In genomic region chr14:103885509-103885932, GRCh38 we compare ENCODE assay signal across 1 cellular context.
TF ChIP-seq lines count a peak whose summit lies in the region.

No MANE protein-coding gene starts in this region.

TF ChIP-seq in HepG2, 621 proteins besides CTCF, POLR2A, EP300 and RAD21 (continued from another document and continues in another):
- no peak for TF ChIP-seq AHDC1 (CRISPR knock-in tag; IDR thresholded peaks at IDR 0.05; ENCODE audit: borderline replicate concordance)
- TF ChIP-seq ZNF484 (CRISPR knock-in tag; IDR thresholded peaks at IDR 0.05; ENCODE audit: borderline replicate concordance, low read depth), result no peak
- TF ChIP-seq TEAD2 (CRISPR knock-in tag; IDR thresholded peaks at IDR 0.05), result no peak
- TF ChIP-seq ZNF556 (CRISPR knock-in tag; IDR thresholded peaks at IDR 0.05; ENCODE audit: borderline replicate concordance), result no peak
- TF ChIP-seq CHD2 (IDR thresholded peaks at IDR 0.05; ENCODE audit: low read depth, low read length), result no peak
- TF ChIP-seq TBX2 (CRISPR knock-in tag; IDR thresholded peaks at IDR 0.05; ENCODE audit: borderline replicate concordance), result peak; percentile 52; the same call in 1 of the 2 replicates
- TF ChIP-seq TP53 (CRISPR knock-in tag; conservative IDR thresholded peaks at IDR 0.05), result no peak
- no peak for TF ChIP-seq CREBL2 (CRISPR knock-in tag; IDR thresholded peaks at IDR 0.05; ENCODE audit: borderline replicate concordance)
- TF ChIP-seq PCBP1 (IDR thresholded peaks at IDR 0.05; ENCODE audit: borderline replicate concordance, low read depth, low read length), result no peak
- no peak for TF ChIP-seq RNF2 (conservative IDR thresholded peaks at IDR 0.05; ENCODE audit: low read depth)
- TF ChIP-seq ZNF33B (CRISPR knock-in tag; IDR thresholded peaks at IDR 0.05), result no peak
- no peak for TF ChIP-seq ZC3H4 (CRISPR knock-in tag; IDR thresholded peaks at IDR 0.05; ENCODE audit: borderline replicate concordance)
- TF ChIP-seq PHF8 (CRISPR knock-in tag; IDR thresholded peaks at IDR 0.05), result peak; percentile 22; the same call in 1 of the 2 replicates
- no peak for TF ChIP-seq NFE2 (CRISPR knock-in tag; IDR thresholded peaks at IDR 0.05)
- TF ChIP-seq SKIL (CRISPR knock-in tag; IDR thresholded peaks at IDR 0.05; ENCODE audit: borderline replicate concordance), result peak; percentile 82
- TF ChIP-seq RBM22 (optimal IDR thresholded peaks at IDR 0.05; ENCODE audit: low read length), result no peak
- TF ChIP-seq MED13 (CRISPR knock-in tag; IDR thresholded peaks at IDR 0.05), result no peak
- TF ChIP-seq ETV6 (CRISPR knock-in tag; conservative IDR thresholded peaks at IDR 0.05), result no peak
- TF ChIP-seq PCBP2 (optimal IDR thresholded peaks at IDR 0.05; ENCODE audit: low read depth, low read length, poor library complexity, severe bottlenecking), result no peak
- no peak for TF ChIP-seq THAP7 (CRISPR knock-in tag; IDR thresholded peaks at IDR 0.05)
- TF ChIP-seq CCDC6 (CRISPR knock-in tag; IDR thresholded peaks at IDR 0.05), result no peak
- TF ChIP-seq ZNF124 (CRISPR knock-in tag; IDR thresholded peaks at IDR 0.05), result no peak
- TF ChIP-seq SRSF4 (IDR thresholded peaks at IDR 0.05; ENCODE audit: low read depth, low read length, poor library complexity, severe bottlenecking), result no peak
- TF ChIP-seq CEBPG (CRISPR knock-in tag; IDR thresholded peaks at IDR 0.05), result no peak
- peak; percentile 49; the same call in 1 of the 2 replicates for TF ChIP-seq ZNF891 (CRISPR knock-in tag; IDR thresholded peaks at IDR 0.05)
- TF ChIP-seq ZNF7 (CRISPR knock-in tag; IDR thresholded peaks at IDR 0.05), result no peak
- peak; percentile 53; the same call in 1 of the 2 replicates for TF ChIP-seq BORCS8-MEF2B (CRISPR knock-in tag; IDR thresholded peaks at IDR 0.05)
- TF ChIP-seq ARID2 (CRISPR knock-in tag; IDR thresholded peaks at IDR 0.05; ENCODE audit: borderline replicate concordance), result no peak
- peak; percentile 64 for TF ChIP-seq BCL6 (CRISPR knock-in tag; IDR thresholded peaks at IDR 0.05)
- no peak for TF ChIP-seq ATF5 (CRISPR knock-in tag; IDR thresholded peaks at IDR 0.05; ENCODE audit: low read depth)
- TF ChIP-seq ZNF225 (CRISPR knock-in tag; IDR thresholded peaks at IDR 0.05), result no peak
- TF ChIP-seq XRCC5 (optimal IDR thresholded peaks at IDR 0.05; ENCODE audit: low read length), result no peak
- no peak for TF ChIP-seq HNF4G (IDR thresholded peaks at IDR 0.05; ENCODE audit: borderline replicate concordance, low read depth, low read length)
- no peak for TF ChIP-seq HNF4G (CRISPR knock-in tag; IDR thresholded peaks at IDR 0.05; ENCODE audit: borderline replicate concordance, low read depth)
- TF ChIP-seq LCORL (IDR thresholded peaks at IDR 0.05), result no peak
- TF ChIP-seq LCORL (CRISPR knock-in tag; IDR thresholded peaks at IDR 0.05), result no peak; the same call in 1 of the 2 replicates
- no peak for TF ChIP-seq ZNF142 (CRISPR knock-in tag; IDR thresholded peaks at IDR 0.05)
- TF ChIP-seq ZNF143 (CRISPR knock-in tag; IDR thresholded peaks at IDR 0.05), result no peak
- peak; percentile 94 for TF ChIP-seq HIC2 (CRISPR knock-in tag; IDR thresholded peaks at IDR 0.05; ENCODE audit: low read depth)
- TF ChIP-seq RBAK (CRISPR knock-in tag; IDR thresholded peaks at IDR 0.05), result no peak
- TF ChIP-seq GMEB1 (CRISPR knock-in tag; IDR thresholded peaks at IDR 0.05; ENCODE audit: borderline replicate concordance), result no peak
